Comparison of ENCODE assay signal across 10 cellular contexts in the genomic region with DNA sequence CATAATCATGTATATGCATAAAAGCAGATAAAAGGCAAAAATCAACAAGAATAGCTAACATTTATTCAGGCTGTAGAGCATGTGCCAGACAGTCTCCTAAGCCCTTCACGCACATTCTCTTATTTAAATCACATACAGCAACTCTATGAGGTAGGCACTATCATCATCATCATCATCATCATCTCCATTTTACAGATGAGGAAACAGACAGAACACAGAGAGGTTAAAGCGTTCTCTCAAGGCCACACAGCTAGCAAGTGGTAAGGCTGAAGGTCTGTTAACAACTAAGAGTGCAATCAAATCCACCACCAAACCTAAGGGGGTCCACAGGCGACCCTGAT. TPM values are rescaled to one million over a fixed set of nuclear protein-coding genes. Genes with fewer than 3 reads are reported as not detected.
DNase-seq lines count a peak whose midpoint lies in the region; ATAC-seq and TF ChIP-seq lines count a peak whose summit lies in the region.
"Had no signal": no experiment of that assay in that cellular context is flagged by ENCODE, and none has a peak within 500 bp of the region (broad histone marks: within the 10 kb centered on the region; RNA-seq: fewer than 3 reads in every experiment).

No MANE protein-coding gene starts in this region.

- H3K4me1 ChIP-seq in right lobe of liver (peaks cover 0 to 13% (median 0%) of the 10 kb centered on the region in 4 donors), transverse colon (peaks cover 0 to 33% (median 6%) of the 10 kb centered on the region in 4 donors)

- H3K27me3 ChIP-seq in right lobe of liver (no peaks in the 10 kb centered on the region), transverse colon (no peaks in the 10 kb centered on the region)

- peaks cover 28% of the 10 kb centered on the region for H3K4me1 Mint-ChIP-seq in activated T-cell treated with anti-CD3 and anti-CD28 coated beads, Interleukin-2, amount 50 U/mL, for 72 hours (ENCODE audit: low read depth)
- H3K4me1 Mint-ChIP-seq in activated T-helper 1 cell treated with anti-CD3 and anti-CD28 coated beads, Interleukin-12 subunit alpha, Interleukin-12 subunit beta, Interleukin-2, Interleukin-4 antibody, amounts not matched to agents 30 ng/mL and 10 ng/mL and 1 ng/mL, durations not matched to agents 14 hours and 24 hours and 36 hours (ENCODE audit: low read depth) = peaks cover 17% of the 10 kb centered on the region

- peak overlapping the region; percentile 93 for H3K27ac Mint-ChIP-seq in activated T-cell treated with anti-CD3 and anti-CD28 coated beads, Interleukin-2, amount 50 U/mL, for 72 hours
- H3K27ac Mint-ChIP-seq in activated T-helper 1 cell treated with anti-CD3 and anti-CD28 coated beads, Interleukin-12 subunit alpha, Interleukin-12 subunit beta, Interleukin-2, Interleukin-4 antibody, amounts not matched to agents 30 ng/mL and 10 ng/mL and 1 ng/mL, durations not matched to agents 14 hours and 24 hours and 36 hours = no peak overlapping the region

- DNase-seq in activated T-cell treated with anti-CD3 and anti-CD28 coated beads, Interleukin-2, amount 50 U/mL, for 72 hours = no peak
- DNase-seq in activated T-cell treated with anti-CD3 and anti-CD28 coated beads for 4 hours = no peak
- DNase-seq in activated T-helper 1 cell treated with anti-CD3 and anti-CD28 coated beads, Interleukin-12 subunit alpha, Interleukin-12 subunit beta, Interleukin-2, Interleukin-4 antibody, amounts not matched to agents 30 ng/mL and 10 ng/mL and 1 ng/mL, durations not matched to agents 14 hours and 24 hours and 36 hours (ENCODE audit: low spot score) = no peak
- DNase-seq in right lobe of liver = no peak
- DNase-seq in transverse colon = no peak
- no peak for DNase-seq in NCI-H1048 (lab: John Stamatoyannopoulos, UW)
- no peak for DNase-seq in putamen (ENCODE audit: low spot score)
- DNase-seq: EL, NCI-H1436 treated with DMSO at 0.1 percent for 48 hours had no signal

- intact Hi-C loops in activated T-helper 1 cell treated with anti-CD3 and anti-CD28 coated beads, Interleukin-12 subunit alpha, Interleukin-12 subunit beta, Interleukin-2, Interleukin-4 antibody, amounts not matched to agents 30 ng/mL and 10 ng/mL and 1 ng/mL, durations not matched to agents 14 hours and 24 hours and 36 hours (cut with micrococcal nuclease) = no loop called here
- intact Hi-C loops in right lobe of liver (cut with DNase I) = no loop called here
- intact Hi-C loops in transverse colon (cut with DNase I; ENCODE audit: low total_unique reads) = no loop called here

- peaks cover 0 to 2% of the 10 kb centered on the region in 2 donors for H3K36me3 Mint-ChIP-seq in activated T-cell treated with anti-CD3 and anti-CD28 coated beads, Interleukin-2, amount 50 U/mL, for 72 hours (ENCODE audit: insufficient read depth in 2 of 2)
- H3K36me3 Mint-ChIP-seq in activated T-helper 1 cell treated with anti-CD3 and anti-CD28 coated beads, Interleukin-12 subunit alpha, Interleukin-12 subunit beta, Interleukin-2, Interleukin-4 antibody, amounts not matched to agents 30 ng/mL and 10 ng/mL and 1 ng/mL, durations not matched to agents 14 hours and 24 hours and 36 hours (ENCODE audit: low read depth) = no peaks in the 10 kb centered on the region

- H3K36me3 ChIP-seq in right lobe of liver = no peaks in the 10 kb centered on the region
- no peaks in the 10 kb centered on the region for H3K36me3 ChIP-seq in transverse colon

- peaks cover 57% of the 10 kb centered on the region for H3K27me3 Mint-ChIP-seq in activated T-cell treated with anti-CD3 and anti-CD28 coated beads, Interleukin-2, amount 50 U/mL, for 72 hours (ENCODE audit: low read depth)
- peaks cover 54% of the 10 kb centered on the region for H3K27me3 Mint-ChIP-seq in activated T-helper 1 cell treated with anti-CD3 and anti-CD28 coated beads, Interleukin-12 subunit alpha, Interleukin-12 subunit beta, Interleukin-2, Interleukin-4 antibody, amounts not matched to agents 30 ng/mL and 10 ng/mL and 1 ng/mL, durations not matched to agents 14 hours and 24 hours and 36 hours (ENCODE audit: insufficient read depth)

- TF ChIP-seq POLR2A in right lobe of liver (IDR thresholded peaks at IDR 0.05) (no peak), transverse colon (IDR thresholded peaks at IDR 0.05) (no peak)

- peak overlapping the region; percentile 77 to 87 (median 77) for H3K4me3 ChIP-seq in right lobe of liver
- peak overlapping the region in 1 of 4 donors; percentile 69 for H3K4me3 ChIP-seq in transverse colon

- no peak for TF ChIP-seq CTCF in right lobe of liver (IDR thresholded peaks at IDR 0.05)
- TF ChIP-seq CTCF in transverse colon (IDR thresholded peaks at IDR 0.05) = no peak

- H3K4me3 Mint-ChIP-seq in activated T-cell treated with anti-CD3 and anti-CD28 coated beads, Interleukin-2, amount 50 U/mL, for 72 hours = peak overlapping the region; percentile 86 to 94
- H3K4me3 Mint-ChIP-seq in activated T-helper 1 cell treated with anti-CD3 and anti-CD28 coated beads, Interleukin-12 subunit alpha, Interleukin-12 subunit beta, Interleukin-2, Interleukin-4 antibody, amounts not matched to agents 30 ng/mL and 10 ng/mL and 1 ng/mL, durations not matched to agents 14 hours and 24 hours and 36 hours = peak overlapping the region; percentile 69

- in situ Hi-C loops in transverse colon (cut with MboI; ENCODE audit: low pct_ligation_motif_present in 1 of 4, low pct_unique_long_range_greater_than_20kb in 1 of 4, low sequenced_read_pairs in 3 of 4) = loop anchor here in 1 of 4 donors (5.0 kb wide), 1 partner anchor 182 kb away; no protein-coding TSS in a partner anchor

- no peak for TF ChIP-seq EP300 in transverse colon (IDR thresholded peaks at IDR 0.05; ENCODE audit: low read depth)

- WGBS in right lobe of liver (ENCODE audit: insufficient coverage, low coverage, low lambda C conversion rate, missing lambda C conversion rate) = 50% methylated on average over 3 of the region's 3 CpGs
- WGBS in transverse colon (ENCODE audit: low coverage in 1 of 2), 2 donors = 37 to 46% methylated on average over 2 to 3 of the region's 3 CpGs

- H3K9me3 ChIP-seq in right lobe of liver (no peaks in the 10 kb centered on the region), transverse colon (no peaks in the 10 kb centered on the region)

- no peak for ATAC-seq in activated T-cell treated with anti-CD3 and anti-CD28 coated beads, Interleukin-2, amount 50 U/mL, for 72 hours (replicated peaks in 1 of 2)
- ATAC-seq in right lobe of liver (no peak), HG02852 (IDR thresholded peaks at IDR 0.05; ENCODE audit: unreplicated experiment) (no peak)

- H3K27ac ChIP-seq in right lobe of liver = peak overlapping the region; percentile 81 to 91 (median 91)
- H3K27ac ChIP-seq in transverse colon = peak overlapping the region; percentile 85 to 96 (median 94)

- H3K9me3 Mint-ChIP-seq in activated T-cell treated with anti-CD3 and anti-CD28 coated beads, Interleukin-2, amount 50 U/mL, for 72 hours = no peaks in the 10 kb centered on the region
- no peaks in the 10 kb centered on the region for H3K9me3 Mint-ChIP-seq in activated T-helper 1 cell treated with anti-CD3 and anti-CD28 coated beads, Interleukin-12 subunit alpha, Interleukin-12 subunit beta, Interleukin-2, Interleukin-4 antibody, amounts not matched to agents 30 ng/mL and 10 ng/mL and 1 ng/mL, durations not matched to agents 14 hours and 24 hours and 36 hours

RNA-seq across cellular contexts. Expression of a gene that starts 0.9 kb away (rescaled TPM):
- 10 to 100 TPM; 25.0 to 27.1 TPM for total RNA-seq in activated T-cell treated with anti-CD3 and anti-CD28 coated beads, Interleukin-2, amount 50 U/mL, for 72 hours
- 0.27 and 0.80 TPM in 2 replicates for total RNA-seq in activated T-helper 1 cell treated with anti-CD3 and anti-CD28 coated beads, Interleukin-12 subunit alpha, Interleukin-12 subunit beta, Interleukin-2, Interleukin-4 antibody, amounts not matched to agents 30 ng/mL and 10 ng/mL and 1 ng/mL, durations not matched to agents 14 hours and 24 hours and 36 hours
- total RNA-seq in right lobe of liver (10 to 100 TPM in 5 of 6 experiments, 1 to 10 TPM in 1; 8.7 to 20.3 (median 11.8) TPM), transverse colon (10 to 100 TPM; 35.4 to 93.9 (median 58.3) TPM)
